In the genomic region with DNA sequence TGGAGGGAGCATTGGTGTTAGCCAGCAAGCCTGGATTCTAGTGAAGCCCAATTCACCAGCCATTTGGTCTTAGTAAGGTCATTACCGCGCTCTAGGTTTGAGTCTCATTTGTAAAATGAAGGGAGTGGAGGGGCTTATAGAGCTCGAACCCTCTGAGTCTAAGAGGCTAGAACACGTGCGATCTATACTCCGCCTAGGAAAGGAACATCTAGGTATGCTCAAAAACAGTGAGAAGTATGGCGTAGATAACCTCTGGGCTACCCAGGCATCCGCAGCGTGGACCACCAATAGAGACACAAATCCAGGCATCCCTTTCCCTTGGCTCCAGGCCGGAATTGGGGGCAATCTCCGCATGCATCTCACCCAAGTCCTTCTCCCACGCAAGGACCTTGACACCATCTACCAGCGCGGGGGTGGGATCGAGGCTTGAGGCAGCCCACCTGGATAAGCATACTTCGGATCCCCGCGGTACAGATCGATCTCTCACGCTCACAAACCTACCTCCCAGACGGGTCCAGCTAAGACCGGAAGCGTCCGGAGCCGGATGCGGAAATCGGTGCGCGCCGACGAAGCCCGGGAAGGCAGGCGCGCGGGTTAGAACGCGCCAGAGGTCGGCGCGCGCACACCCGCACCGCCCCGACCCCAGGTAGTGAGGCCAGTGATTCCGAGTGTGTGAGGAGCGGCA, we compare ENCODE assay signal across 8 cellular contexts. TPM values are rescaled to one million over a fixed set of nuclear protein-coding genes. Genes with fewer than 3 reads are reported as not detected.
DNase-seq lines count a peak whose midpoint lies in the region; ATAC-seq lines count a peak whose summit lies in the region.

METTL25B (plus strand) TSS at position 556 of the 685 bp plus-strand sequence. CDS start 636 bp downstream, outside the sequence.

- intact Hi-C loops in CD4-positive, alpha-beta memory T cell (cut with micrococcal nuclease) = loop anchor here (1.0 to 5.0 kb wide), 7 partner anchors 13 to 223 kb away; partner anchors contain the start of genes HDGF, MRPL24, PRCC and SH2D2A

- H3K36me3 ChIP-seq in CD4-positive, alpha-beta memory T cell (ENCODE audit: insufficient read depth, low read length) = peaks cover 23% of the 10 kb centered on the region
- H3K36me3 ChIP-seq in endocrine pancreas (ENCODE audit: control insufficient read depth, insufficient read depth, low read length) = peaks cover 5% of the 10 kb centered on the region

- DNase-seq in CD4-positive, alpha-beta memory T cell = peak in 1 of 5 donors; percentile 81
- DNase-seq in GM19238 (ENCODE audit: insufficient read length, low spot score) = peak; percentile 81
- DNase-seq in NCI-H748 (lab: John Stamatoyannopoulos, UW; ENCODE audit: unreplicated experiment) = peak; percentile 91
- peak; percentile 84 for DNase-seq in activated CD4-positive, alpha-beta memory T cell treated with anti-CD3 and anti-CD28 coated beads, Interleukin-2, amount 10 ng/mL, durations not matched to agents 7 days and 5 days
- DNase-seq in midbrain (lab: John Stamatoyannopoulos, UW) = peak; percentile 89
- peak in 1 of 2 donors; percentile 68 for DNase-seq in stimulated activated effector memory CD8-positive, alpha-beta T cell treated with anti-CD3 and anti-CD28 coated beads, Interleukin-12 subunit alpha, Interleukin-12 subunit beta, amount 100 ng/mL, for 72 hours (ENCODE audit: low spot score in 2 of 2)

- peak within 1 kb of the TSS; percentile 90 for H3K27ac ChIP-seq in CD4-positive, alpha-beta memory T cell (ENCODE audit: low read depth, low read length)

- H3K27me3 ChIP-seq in CD4-positive, alpha-beta memory T cell (ENCODE audit: insufficient read depth, low read length) = no peaks in the 10 kb centered on the region
- no peaks in the 10 kb centered on the region for H3K27me3 ChIP-seq in endocrine pancreas (ENCODE audit: control insufficient read depth, insufficient read depth, low read length)

- ATAC-seq in HG03342 (IDR thresholded peaks at IDR 0.05; ENCODE audit: unreplicated experiment) = peak; percentile 42
- peak; percentile 77 for ATAC-seq in stimulated activated effector memory CD8-positive, alpha-beta T cell treated with anti-CD3 and anti-CD28 coated beads, Interleukin-12 subunit alpha, Interleukin-12 subunit beta, amount 100 ng/mL, for 72 hours

- CTCF ChIA-PET in CD4-positive, alpha-beta memory T cell (lab: Charles Lee; ENCODE audit: partially characterized antibody) = interaction anchor here (1.3 to 6.9 kb wide), 20 partner anchors 9 to 199 kb away, joined by 3 to 314 read pairs (median 16); partner anchors contain the start of genes CRABP2, HDGF, INSRR and MRPL24
- CTCF ChIA-PET in activated CD4-positive, alpha-beta memory T cell treated with anti-CD3 and anti-CD28 coated beads, Interleukin-2, amount 10 ng/mL, durations not matched to agents 7 days and 5 days (lab: Charles Lee) = interaction anchor here (0.6 to 6.7 kb wide), 19 partner anchors 14 to 477 kb away, joined by 3 to 212 read pairs (median 27); partner anchors contain the start of genes CRABP2, HDGF, INSRR and MRPL24

- H3K4me1 ChIP-seq in CD4-positive, alpha-beta memory T cell (ENCODE audit: insufficient read depth, low read length) = peaks cover 54% of the 10 kb centered on the region
- H3K4me1 ChIP-seq in endocrine pancreas (ENCODE audit: control insufficient read depth, insufficient read depth, low read length) = peaks cover 8% of the 10 kb centered on the region

- H3K4me1 Mint-ChIP-seq in CD4-positive, alpha-beta memory T cell = peaks cover 11 to 24% (median 15%) of the 10 kb centered on the region in 4 donors
- peaks cover 32% of the 10 kb centered on the region for H3K4me1 Mint-ChIP-seq in activated CD4-positive, alpha-beta memory T cell treated with anti-CD3 and anti-CD28 coated beads, Interleukin-2, amount 10 ng/mL, durations not matched to agents 7 days and 5 days
- H3K4me1 Mint-ChIP-seq in stimulated activated effector memory CD8-positive, alpha-beta T cell treated with anti-CD3 and anti-CD28 coated beads, Interleukin-12 subunit alpha, Interleukin-12 subunit beta, amount 100 ng/mL, for 72 hours = peaks cover 39% of the 10 kb centered on the region

- H3K4me3 ChIP-seq in CD4-positive, alpha-beta memory T cell (ENCODE audit: low read length in 2 of 2) = peak within 1 kb of the TSS; percentile 96 to 99
- H3K4me3 ChIP-seq in endocrine pancreas (ENCODE audit: control insufficient read depth, insufficient read depth, low read length) = peak within 1 kb of the TSS; percentile 84

- H3K27ac Mint-ChIP-seq in CD4-positive, alpha-beta memory T cell = peak within 1 kb of the TSS in 3 of 7 donors; percentile 94 to 99 (median 98)
- no peak within 1 kb of the TSS for H3K27ac Mint-ChIP-seq in activated CD4-positive, alpha-beta memory T cell treated with anti-CD3 and anti-CD28 coated beads, Interleukin-2, amount 10 ng/mL, durations not matched to agents 7 days and 5 days
- no peak within 1 kb of the TSS for H3K27ac Mint-ChIP-seq in stimulated activated effector memory CD8-positive, alpha-beta T cell treated with anti-CD3 and anti-CD28 coated beads, Interleukin-12 subunit alpha, Interleukin-12 subunit beta, amount 100 ng/mL, for 72 hours

- peaks cover 16 to 35% of the 10 kb centered on the region in 2 donors for H3K36me3 Mint-ChIP-seq in CD4-positive, alpha-beta memory T cell
- peaks cover 41% of the 10 kb centered on the region for H3K36me3 Mint-ChIP-seq in activated CD4-positive, alpha-beta memory T cell treated with anti-CD3 and anti-CD28 coated beads, Interleukin-2, amount 10 ng/mL, durations not matched to agents 7 days and 5 days (ENCODE audit: low read depth)
- peaks cover 33% of the 10 kb centered on the region for H3K36me3 Mint-ChIP-seq in stimulated activated effector memory CD8-positive, alpha-beta T cell treated with anti-CD3 and anti-CD28 coated beads, Interleukin-12 subunit alpha, Interleukin-12 subunit beta, amount 100 ng/mL, for 72 hours

- H3K9me3 ChIP-seq in CD4-positive, alpha-beta memory T cell (ENCODE audit: control insufficient read depth in 1 of 2, low read length in 2 of 2) = no peaks in the 10 kb centered on the region
- no peaks in the 10 kb centered on the region for H3K9me3 ChIP-seq in endocrine pancreas (ENCODE audit: control insufficient read depth, low read length)

- no peaks in the 10 kb centered on the region for H3K27me3 Mint-ChIP-seq in CD4-positive, alpha-beta memory T cell
- H3K27me3 Mint-ChIP-seq in activated CD4-positive, alpha-beta memory T cell treated with anti-CD3 and anti-CD28 coated beads, Interleukin-2, amount 10 ng/mL, durations not matched to agents 7 days and 5 days = no peaks in the 10 kb centered on the region

- H3K4me3 Mint-ChIP-seq in CD4-positive, alpha-beta memory T cell = no peak within 1 kb of the TSS
- H3K4me3 Mint-ChIP-seq in activated CD4-positive, alpha-beta memory T cell treated with anti-CD3 and anti-CD28 coated beads, Interleukin-2, amount 10 ng/mL, durations not matched to agents 7 days and 5 days = no peak within 1 kb of the TSS
- no peak within 1 kb of the TSS for H3K4me3 Mint-ChIP-seq in stimulated activated effector memory CD8-positive, alpha-beta T cell treated with anti-CD3 and anti-CD28 coated beads, Interleukin-12 subunit alpha, Interleukin-12 subunit beta, amount 100 ng/mL, for 72 hours

- H3K9ac ChIP-seq in endocrine pancreas (ENCODE audit: control insufficient read depth, insufficient read depth, low read length) = peak within 1 kb of the TSS; percentile 98

- H3K9me3 Mint-ChIP-seq in CD4-positive, alpha-beta memory T cell = no peaks in the 10 kb centered on the region
- no peaks in the 10 kb centered on the region for H3K9me3 Mint-ChIP-seq in activated CD4-positive, alpha-beta memory T cell treated with anti-CD3 and anti-CD28 coated beads, Interleukin-2, amount 10 ng/mL, durations not matched to agents 7 days and 5 days
- H3K9me3 Mint-ChIP-seq in stimulated activated effector memory CD8-positive, alpha-beta T cell treated with anti-CD3 and anti-CD28 coated beads, Interleukin-12 subunit alpha, Interleukin-12 subunit beta, amount 100 ng/mL, for 72 hours = no peaks in the 10 kb centered on the region

- POLR2A ChIA-PET in CD4-positive, alpha-beta memory T cell (lab: Charles Lee; ENCODE audit: partially characterized antibody) = interaction anchor here (0.6 to 7.8 kb wide), 22 partner anchors 9 to 227 kb away, joined by 3 to 126 read pairs (median 6); partner anchors contain the start of genes CRABP2, HDGF, MEF2D and MRPL24
- POLR2A ChIA-PET in activated CD4-positive, alpha-beta memory T cell treated with anti-CD3 and anti-CD28 coated beads, Interleukin-2, amount 10 ng/mL, durations not matched to agents 7 days and 5 days (lab: Charles Lee) = interaction anchor here (0.6 to 8.9 kb wide), 28 partner anchors 9 to 271 kb away, joined by 3 to 150 read pairs (median 4); partner anchors contain the start of genes GPATCH4, HDGF, MRPL24 and NTRK1

RNA-seq across cellular contexts. Expression of gene METTL25B, which starts in this region (rescaled TPM):
- total RNA-seq in CD4-positive, alpha-beta memory T cell = 10 to 100 TPM; 30.5 to 35.7 TPM
- polyA plus RNA-seq in CD4-positive, alpha-beta memory T cell = 1 to 10 TPM; 4.6 to 7.5 TPM
- total RNA-seq in activated CD4-positive, alpha-beta memory T cell treated with anti-CD3 and anti-CD28 coated beads, Interleukin-2, amount 10 ng/mL, durations not matched to agents 7 days and 5 days = 10 to 100 TPM; 40.3 to 44.3 TPM
